ENCODE assay signal across 21 cellular contexts in genomic region chr12:113674996-113675395, GRCh38.
"Had no signal": no experiment of that assay in that cellular context is flagged by ENCODE, and none has a peak within 500 bp of the region (broad histone marks: within the 10 kb centered on the region; RNA-seq: fewer than 3 reads in every experiment).

No MANE protein-coding gene starts in this region.

- H3K27ac ChIP-seq: KMS-11, RWPE1 had no signal

- H3K9me3 ChIP-seq: SK-N-SH had no signal

- H3K9ac ChIP-seq: KMS-11, SK-N-SH had no signal

- ATAC-seq: Panc1, PC-3 had no signal

- DNase-seq: IMR-90, Kasumi-1, MM.1S, NCI-H1092 treated with DMSO at 0.1 percent for 48 hours, NCI-H1436, NCI-H187, NCI-H2029, NCI-H2081 treated with DMSO at 0.1 percent for 48 hours, NCI-H2171, NCI-H226, NCI-H446, NCI-H510A, NCI-H524 treated with DMSO at 0.1 percent for 48 hours, NCI-H69, NCI-H774, PC-3, SHP77, SK-N-SH had no signal

- H3K9me2 ChIP-seq: SK-N-SH had no signal

- H3K4me2 ChIP-seq: KMS-11, SK-N-SH had no signal
